ENCODE assay signal across 14 cellular contexts in genomic region chr12:131188131-131189050, GRCh38.
DNase-seq lines count a peak whose midpoint lies in the region; ATAC-seq and TF ChIP-seq lines count a peak whose summit lies in the region.
"Had no signal": no experiment of that assay in that cellular context is flagged by ENCODE, and none has a peak within 500 bp of the region (broad histone marks: within the 10 kb centered on the region; RNA-seq: fewer than 3 reads in every experiment).

No MANE protein-coding gene starts in this region.

- H3K9ac ChIP-seq in H9 (ENCODE audit: extremely low read depth, insufficient read length, low read length) = no peak overlapping the region

- DNase-seq in activated CD8-positive, alpha-beta memory T cell treated with anti-CD3 and anti-CD28 coated beads, Interleukin-2, amount 10 ng/mL, durations not matched to agents 7 days and 5 days = peak; percentile 11
- no peak for DNase-seq in activated CD8-positive, alpha-beta memory T cell treated with anti-CD3 and anti-CD28 coated beads, Interleukin-2, amount 50 U/mL, for 4 hours
- DNase-seq in H9 (peak; percentile 20), islet precursor cell (peak; percentile 42), pons (ENCODE audit: low spot score) (no peak), GM23338 (ENCODE audit: low spot score) (no peak)
- DNase-seq in stimulated activated effector memory CD8-positive, alpha-beta T cell treated with anti-CD3 and anti-CD28 coated beads, Interleukin-12 subunit alpha, Interleukin-12 subunit beta, amount 100 ng/mL, for 72 hours (ENCODE audit: low spot score in 2 of 2) = no peak
- no peak for DNase-seq in CD8-positive, alpha-beta T cell
- DNase-seq: CD4-positive, alpha-beta memory T cell; COR-L47; DND-41; GDM1 had no signal

- no peaks in the 10 kb centered on the region for H3K9me2 ChIP-seq in GM23338 (ENCODE audit: insufficient read depth)

- POLR2A ChIA-PET in CD8-positive, alpha-beta T cell (lab: Charles Lee) = no interaction called here

- no peak overlapping the region; the same call in 1 of the 2 replicates for H3K14ac ChIP-seq in H9 (ENCODE audit: insufficient read depth, low read length)

- no peak overlapping the region for H3K23ac ChIP-seq in H9 (ENCODE audit: insufficient read length, low read depth, low read length)

- H3K4me2 ChIP-seq in H9 (ENCODE audit: insufficient read depth, insufficient read length, low read length) = no peak overlapping the region
- H3K4me2 ChIP-seq in GM23338 = no peak overlapping the region

- H3K4me3 ChIP-seq in CD8-positive, alpha-beta T cell (ENCODE audit: low read depth, low read length) = no peak overlapping the region
- H3K4me3 ChIP-seq in GM23338 = no peak overlapping the region

- no peak overlapping the region for H2BK15ac ChIP-seq in H9 (ENCODE audit: low read depth, low read length)

- no peaks in the 10 kb centered on the region for H3K4me1 Mint-ChIP-seq in activated CD8-positive, alpha-beta memory T cell treated with anti-CD3 and anti-CD28 coated beads, Interleukin-2, amount 10 ng/mL, durations not matched to agents 7 days and 5 days
- H3K4me1 Mint-ChIP-seq in H9 (no peaks in the 10 kb centered on the region), GM23338 (no peaks in the 10 kb centered on the region; the same call in 2 of the 3 replicates)
- no peaks in the 10 kb centered on the region for H3K4me1 Mint-ChIP-seq in stimulated activated effector memory CD8-positive, alpha-beta T cell treated with anti-CD3 and anti-CD28 coated beads, Interleukin-12 subunit alpha, Interleukin-12 subunit beta, amount 100 ng/mL, for 72 hours
- H3K4me1 Mint-ChIP-seq in CD8-positive, alpha-beta T cell (ENCODE audit: low read depth) = no peaks in the 10 kb centered on the region
- H3K4me1 Mint-ChIP-seq: B cell; CD4-positive, alpha-beta memory T cell had no signal

- intact Hi-C loops in CD8-positive, alpha-beta T cell (cut with DNase I, micrococcal nuclease) = no loop called here

- H3K4me3 Mint-ChIP-seq in activated CD8-positive, alpha-beta memory T cell treated with anti-CD3 and anti-CD28 coated beads, Interleukin-2, amount 10 ng/mL, durations not matched to agents 7 days and 5 days = no peak overlapping the region
- H3K4me3 Mint-ChIP-seq in H9 (no peak overlapping the region), GM23338 (no peak overlapping the region)
- H3K4me3 Mint-ChIP-seq in stimulated activated effector memory CD8-positive, alpha-beta T cell treated with anti-CD3 and anti-CD28 coated beads, Interleukin-12 subunit alpha, Interleukin-12 subunit beta, amount 100 ng/mL, for 72 hours = no peak overlapping the region
- H3K4me3 Mint-ChIP-seq in CD8-positive, alpha-beta T cell = no peak overlapping the region
- H3K4me3 Mint-ChIP-seq: B cell; CD4-positive, alpha-beta memory T cell had no signal

- H2AK5ac ChIP-seq in H9 (ENCODE audit: insufficient read length, low read length) = no peak overlapping the region

- no peak overlapping the region for H4K5ac ChIP-seq in H9 (ENCODE audit: insufficient read length, low read depth, low read length)

- no peak overlapping the region for H2BK120ac ChIP-seq in H9 (ENCODE audit: low read depth, low read length, poor library complexity, severe bottlenecking)

- no peak for ATAC-seq in activated CD8-positive, alpha-beta memory T cell treated with anti-CD3 and anti-CD28 coated beads, Interleukin-2, amount 10 ng/mL, durations not matched to agents 7 days and 5 days
- ATAC-seq in stimulated activated effector memory CD8-positive, alpha-beta T cell treated with anti-CD3 and anti-CD28 coated beads, Interleukin-12 subunit alpha, Interleukin-12 subunit beta, amount 100 ng/mL, for 72 hours = peak; percentile 8
- no peak for ATAC-seq in CD8-positive, alpha-beta T cell
- no peak for ATAC-seq in GM23338

- H3K27ac Mint-ChIP-seq in activated CD8-positive, alpha-beta memory T cell treated with anti-CD3 and anti-CD28 coated beads, Interleukin-2, amount 10 ng/mL, durations not matched to agents 7 days and 5 days = no peak overlapping the region
- H3K27ac Mint-ChIP-seq in H9 = no peak overlapping the region
- no peak overlapping the region for H3K27ac Mint-ChIP-seq in stimulated activated effector memory CD8-positive, alpha-beta T cell treated with anti-CD3 and anti-CD28 coated beads, Interleukin-12 subunit alpha, Interleukin-12 subunit beta, amount 100 ng/mL, for 72 hours
- H3K27ac Mint-ChIP-seq in CD8-positive, alpha-beta T cell = no peak overlapping the region
- no peak overlapping the region for H3K27ac Mint-ChIP-seq in GM23338
- H3K27ac Mint-ChIP-seq: B cell; CD4-positive, alpha-beta memory T cell had no signal

- H3K9me3 ChIP-seq in H9 (ENCODE audit: control insufficient read depth, low read depth, low read length) = no peaks in the 10 kb centered on the region
- no peaks in the 10 kb centered on the region for H3K9me3 ChIP-seq in CD8-positive, alpha-beta T cell (ENCODE audit: low read length)

- H3K4me1 ChIP-seq in H9 (ENCODE audit: insufficient read depth, low read length) (no peaks in the 10 kb centered on the region), GM23338 (ENCODE audit: insufficient read depth) (no peaks in the 10 kb centered on the region)
- no peaks in the 10 kb centered on the region for H3K4me1 ChIP-seq in CD8-positive, alpha-beta T cell (ENCODE audit: insufficient read depth, low read length)

- H2AFZ ChIP-seq in H9 (ENCODE audit: low read length) (no peak overlapping the region), GM23338 (no peak overlapping the region)

- peaks cover 3% of the 10 kb centered on the region for H3K9me3 Mint-ChIP-seq in activated CD8-positive, alpha-beta memory T cell treated with anti-CD3 and anti-CD28 coated beads, Interleukin-2, amount 10 ng/mL, durations not matched to agents 7 days and 5 days (ENCODE audit: low read depth)
- peaks cover 21 to 33% of the 10 kb centered on the region in 2 experiments for H3K9me3 Mint-ChIP-seq in H9
- H3K9me3 Mint-ChIP-seq in stimulated activated effector memory CD8-positive, alpha-beta T cell treated with anti-CD3 and anti-CD28 coated beads, Interleukin-12 subunit alpha, Interleukin-12 subunit beta, amount 100 ng/mL, for 72 hours = peaks cover 8% of the 10 kb centered on the region
- peaks cover 4% of the 10 kb centered on the region for H3K9me3 Mint-ChIP-seq in CD8-positive, alpha-beta T cell
- peaks cover 47% of the 10 kb centered on the region for H3K9me3 Mint-ChIP-seq in GM23338

- no peak overlapping the region for H3K18ac ChIP-seq in H9 (ENCODE audit: insufficient read length, low read depth, low read length)

- no peak overlapping the region for H4K91ac ChIP-seq in H9 (ENCODE audit: insufficient read length, low read depth, low read length)

- H2BK12ac ChIP-seq in H9 (ENCODE audit: insufficient read length, low read depth, low read length) = no peak overlapping the region

- TF ChIP-seq CTCF in H9 (conservative IDR thresholded peaks at IDR 0.05) (no peak), GM23338 (conservative IDR thresholded peaks at IDR 0.05; ENCODE audit: low read depth in 2 of 2) (no peak)
- no peak for TF ChIP-seq CTCF in CD8-positive, alpha-beta T cell (IDR thresholded peaks at IDR 0.05)

- no CpG with 5 or more reads among the region's 6 CpGs for WGBS in H9 (ENCODE audit: extremely low coverage, insufficient read length, low lambda C conversion rate)

- no peaks in the 10 kb centered on the region for H3K79me1 ChIP-seq in H9 (ENCODE audit: insufficient read depth, low read depth, low read length, poor library complexity, severe bottlenecking)

- no peaks in the 10 kb centered on the region for H3K36me3 Mint-ChIP-seq in activated CD8-positive, alpha-beta memory T cell treated with anti-CD3 and anti-CD28 coated beads, Interleukin-2, amount 10 ng/mL, durations not matched to agents 7 days and 5 days
- H3K36me3 Mint-ChIP-seq in H9 (ENCODE audit: insufficient read depth in 1 of 3, low read depth in 3 of 3) (no peaks in the 10 kb centered on the region; a peak in 3 of 7 replicates), GM23338 (ENCODE audit: low read depth) (peaks cover 2% of the 10 kb centered on the region; the same call in 1 of the 3 replicates)
- H3K36me3 Mint-ChIP-seq in stimulated activated effector memory CD8-positive, alpha-beta T cell treated with anti-CD3 and anti-CD28 coated beads, Interleukin-12 subunit alpha, Interleukin-12 subunit beta, amount 100 ng/mL, for 72 hours = no peaks in the 10 kb centered on the region
- H3K36me3 Mint-ChIP-seq in CD8-positive, alpha-beta T cell = no peaks in the 10 kb centered on the region
- H3K36me3 Mint-ChIP-seq: CD4-positive, alpha-beta memory T cell had no signal

- no peak overlapping the region for H2BK20ac ChIP-seq in H9 (ENCODE audit: low read depth, low read length, poor library complexity, severe bottlenecking)

- no peak overlapping the region for H3K27ac ChIP-seq in H9 (ENCODE audit: insufficient read length, low read depth, low read length)
- H3K27ac ChIP-seq in CD8-positive, alpha-beta T cell (ENCODE audit: low read depth, low read length) = no peak overlapping the region
- H3K27ac ChIP-seq in GM23338 (ENCODE audit: low read depth) = no peak overlapping the region
- H3K27ac ChIP-seq: C4-2B had no signal

- H3K27me3 Mint-ChIP-seq in activated CD8-positive, alpha-beta memory T cell treated with anti-CD3 and anti-CD28 coated beads, Interleukin-2, amount 10 ng/mL, durations not matched to agents 7 days and 5 days = peaks cover 6% of the 10 kb centered on the region
- peaks cover 16% of the 10 kb centered on the region for H3K27me3 Mint-ChIP-seq in H9 (ENCODE audit: low read depth)
- no peaks in the 10 kb centered on the region for H3K27me3 Mint-ChIP-seq in CD8-positive, alpha-beta T cell (ENCODE audit: low read depth)
- peaks cover 6% of the 10 kb centered on the region for H3K27me3 Mint-ChIP-seq in GM23338 (ENCODE audit: insufficient read depth, low read depth, poor library complexity)
- H3K27me3 Mint-ChIP-seq: B cell had no signal

- H3K27me3 ChIP-seq in H9 (ENCODE audit: insufficient read depth, low read length) (no peaks in the 10 kb centered on the region), GM23338 (ENCODE audit: insufficient read depth) (no peaks in the 10 kb centered on the region)
- no peaks in the 10 kb centered on the region for H3K27me3 ChIP-seq in CD8-positive, alpha-beta T cell (ENCODE audit: insufficient read depth, low read length)

- H3K4ac ChIP-seq in H9 (ENCODE audit: low read depth, low read length) = no peak overlapping the region

- H3K23me2 ChIP-seq in H9 (ENCODE audit: insufficient read length, low read depth, low read length, poor library complexity, severe bottlenecking) = no peaks in the 10 kb centered on the region

- no peaks in the 10 kb centered on the region for H3K79me2 ChIP-seq in H9 (ENCODE audit: insufficient read depth, low read length)
- no peaks in the 10 kb centered on the region for H3K79me2 ChIP-seq in GM23338 (replicated peaks; ENCODE audit: insufficient read depth)

- no peak overlapping the region for H4K8ac ChIP-seq in H9 (replicated peaks; ENCODE audit: insufficient read length, low read depth, low read length)

- H3F3A ChIP-seq in GM23338 (replicated peaks; ENCODE audit: low read depth) = no peaks in the 10 kb centered on the region

- no peak overlapping the region for H3T11ph ChIP-seq in H9 (ENCODE audit: low read length)

- no peaks in the 10 kb centered on the region for H3K36me3 ChIP-seq in CD8-positive, alpha-beta T cell (ENCODE audit: insufficient read depth, low read length)
- no peaks in the 10 kb centered on the region for H3K36me3 ChIP-seq in GM23338 (ENCODE audit: insufficient read depth)

- CTCF ChIA-PET in activated CD8-positive, alpha-beta memory T cell treated with anti-CD3 and anti-CD28 coated beads, Interleukin-2, amount 10 ng/mL, durations not matched to agents 7 days and 5 days (lab: Charles Lee) = no interaction called here
- CTCF ChIA-PET in CD8-positive, alpha-beta T cell (lab: Charles Lee) = interaction anchor here (0.7 kb wide), 1 partner anchor 620 kb away, joined by 3 read pairs; no protein-coding TSS in a partner anchor

- no peaks in the 10 kb centered on the region for H4K20me1 ChIP-seq in H9 (ENCODE audit: control insufficient read depth, insufficient read depth, insufficient read length)
- no peaks in the 10 kb centered on the region for H4K20me1 ChIP-seq in GM23338 (replicated peaks; ENCODE audit: insufficient read depth)

- H2BK5ac ChIP-seq in H9 (ENCODE audit: insufficient read length, low read length) = no peak overlapping the region

- H3K56ac ChIP-seq in H9 (ENCODE audit: insufficient read length, low read depth, low read length) = no peak overlapping the region

Comparison
In these comparisons a context has a peak if more than half of its experiments do, and no peak if none do; other contexts are left out.
1. DNase-seq: peak in activated CD8-positive, alpha-beta memory T cell treated with anti-CD3 and anti-CD28 coated beads, Interleukin-2, amount 10 ng/mL, durations not matched to agents 7 days and 5 days (single experiment), H9 (single experiment) and islet precursor cell (single experiment); none in activated CD8-positive, alpha-beta memory T cell treated with anti-CD3 and anti-CD28 coated beads, Interleukin-2, amount 50 U/mL, for 4 hours (single experiment), stimulated activated effector memory CD8-positive, alpha-beta T cell treated with anti-CD3 and anti-CD28 coated beads, Interleukin-12 subunit alpha, Interleukin-12 subunit beta, amount 100 ng/mL, for 72 hours (0 of 2), CD8-positive, alpha-beta T cell (0 of 7), pons (single experiment) and GM23338 (single experiment).